8 cellular contexts compared by ENCODE assay signal in the genomic region with DNA sequence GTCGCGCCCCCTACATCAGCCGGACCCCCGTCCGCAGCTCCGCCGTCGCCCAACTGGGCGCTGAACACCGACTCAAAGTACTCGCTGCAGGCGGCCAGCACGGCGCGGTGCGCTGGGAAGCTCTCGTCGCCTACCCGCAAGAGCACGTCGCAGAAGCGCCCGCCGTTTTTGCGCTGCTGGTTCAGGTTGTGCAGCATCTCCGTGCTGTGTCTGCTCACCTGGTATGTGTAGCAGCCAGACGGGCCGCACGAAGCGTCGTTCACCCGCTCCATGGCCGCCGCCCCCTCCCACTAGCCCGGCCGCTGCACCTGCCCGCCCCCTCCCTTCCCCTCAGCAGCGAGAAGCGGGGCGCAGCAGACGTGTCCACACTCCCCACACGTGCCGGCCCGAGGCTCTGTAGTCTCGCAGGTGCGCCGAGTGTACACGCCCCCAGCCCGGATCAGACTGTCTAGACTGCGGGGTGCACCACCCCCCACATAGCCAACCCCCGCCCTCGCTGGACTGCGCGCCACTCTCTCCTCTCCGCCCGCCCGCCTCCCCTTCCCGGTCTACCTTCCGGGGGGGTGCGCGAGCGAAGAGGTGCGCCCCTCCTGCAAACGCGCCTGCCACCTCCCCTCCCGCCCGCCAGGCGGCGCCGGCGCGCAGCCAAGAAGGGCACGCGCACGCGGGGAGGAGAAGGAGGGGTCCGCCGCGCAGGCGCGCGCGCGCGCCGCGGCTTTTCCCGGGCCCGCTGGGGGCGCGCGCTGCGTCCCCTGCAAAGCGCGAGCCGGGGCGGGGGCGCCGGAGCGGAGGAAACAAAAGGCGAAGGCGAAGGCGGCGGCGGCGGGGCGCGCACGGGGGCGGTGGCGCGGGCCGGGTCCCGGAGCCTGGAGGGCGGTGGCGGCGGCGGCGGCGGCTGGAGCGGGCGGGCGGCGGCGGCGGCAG. TPM values are rescaled to one million over a fixed set of nuclear protein-coding genes. Genes with fewer than 3 reads are reported as not detected.
DNase-seq lines count a peak whose midpoint lies in the region; ATAC-seq, FAIRE-seq and TF ChIP-seq lines count a peak whose summit lies in the region.

No MANE protein-coding gene starts in this region.

- H3K9me3 ChIP-seq in SJCRH30 (replicated peaks) (no peaks in the 10 kb centered on the region), neutrophil (no peaks in the 10 kb centered on the region)

- DNase-seq in DMS 273 treated with DMSO at 0.1 percent for 48 hours (lab: John Stamatoyannopoulos, UW) (peak; percentile 7), LoVo (ENCODE audit: low spot score) (peak; percentile 86), SJCRH30 (peak; percentile 76 to 83), frontal cortex (ENCODE audit: low spot score in 2 of 2) (peak; percentile 95), substantia nigra (lab: John Stamatoyannopoulos, UW) (peak in 46 of 49 donors; percentile 31 to 90 (median 77))
- DNase-seq in activated naive CD4-positive, alpha-beta T cell (lab: John Stamatoyannopoulos, UW): peak; percentile 70 to 90 (median 77)

- H3K27ac ChIP-seq in SJCRH30 (peak overlapping the region; percentile 86), neutrophil (peak overlapping the region; percentile 78), substantia nigra (ENCODE audit: low read depth, low read length, poor library complexity, severe bottlenecking) (peak overlapping the region; percentile 87)

- peaks cover 23% of the 10 kb centered on the region for H3K36me3 ChIP-seq in SJCRH30
- H3K36me3 ChIP-seq in neutrophil: peaks cover 22% of the 10 kb centered on the region

- no peak for FAIRE-seq in frontal cortex (lab: Jason Lieb, UNC)

- no peaks in the 10 kb centered on the region for H3K27me3 ChIP-seq in SJCRH30
- peaks cover 11% of the 10 kb centered on the region for H3K27me3 ChIP-seq in neutrophil

- peak; percentile 36 for ATAC-seq in GM21717 (IDR thresholded peaks at IDR 0.05; ENCODE audit: unreplicated experiment)

- H3K4me1 ChIP-seq in SJCRH30 (peaks cover 7% of the 10 kb centered on the region; the same call in 1 of the 2 replicates), neutrophil (ENCODE audit: control insufficient read depth in 1 of 2, insufficient read depth in 1 of 2, low read depth in 1 of 2, low read length in 1 of 2) (peaks cover 42 to 46% of the 10 kb centered on the region in 2 experiments)

- TF ChIP-seq CTCF in neutrophil (IDR thresholded peaks at IDR 0.05): peak; percentile 97

- H3K4me3 ChIP-seq in SJCRH30: peak overlapping the region; percentile 73
- peak overlapping the region; percentile 70 to 80 for H3K4me3 ChIP-seq in neutrophil (ENCODE audit: low read depth in 1 of 2, low read length in 1 of 2)

RNA-seq across cellular contexts. Expression of a gene that starts 0.6 kb away (rescaled TPM):
- 22.6 and 24.1 TPM in 2 replicates for total RNA-seq in SJCRH30 (2014; rRNA removed; shearing (Covaris generic))
- 24.1 TPM for total RNA-seq in frontal cortex

RNA-seq across cellular contexts. Expression of a gene that starts 53.3 kb away (rescaled TPM):
- total RNA-seq in SJCRH30 (2014; rRNA removed; shearing (Covaris generic)): 0.47 and 0.51 TPM in 2 replicates
- total RNA-seq in frontal cortex: 20.8 TPM

RNA-seq across cellular contexts. Expression of a gene that starts 53.8 kb away (rescaled TPM):
- 109 and 116 TPM in 2 replicates for total RNA-seq in SJCRH30 (2014; rRNA removed; shearing (Covaris generic))
- total RNA-seq in frontal cortex: 86.4 TPM

Comparison
In these comparisons a context has a peak if more than half of its experiments do, and no peak if none do; other contexts are left out.
1. Peak in every context shown above with its lines: DNase-seq, ATAC-seq, H3K4me3 ChIP-seq and H3K27ac ChIP-seq.
2. DNase-seq: peak in every context shown above with its lines; median percentile 95 in frontal cortex; 86 in LoVo; 80 in SJCRH30; 77 in activated naive CD4-positive, alpha-beta T cell; 77 in substantia nigra; 7 in DMS 273 treated with DMSO at 0.1 percent for 48 hours.
3. RNA of a gene that starts 53.3 kb away (total RNA-seq): 20.8 TPM in frontal cortex (single experiment); 0.47 to 0.51 TPM in SJCRH30; every median in the first group is over 10 times any median in the second.